16 cellular contexts compared by ENCODE assay signal in the genomic region with DNA sequence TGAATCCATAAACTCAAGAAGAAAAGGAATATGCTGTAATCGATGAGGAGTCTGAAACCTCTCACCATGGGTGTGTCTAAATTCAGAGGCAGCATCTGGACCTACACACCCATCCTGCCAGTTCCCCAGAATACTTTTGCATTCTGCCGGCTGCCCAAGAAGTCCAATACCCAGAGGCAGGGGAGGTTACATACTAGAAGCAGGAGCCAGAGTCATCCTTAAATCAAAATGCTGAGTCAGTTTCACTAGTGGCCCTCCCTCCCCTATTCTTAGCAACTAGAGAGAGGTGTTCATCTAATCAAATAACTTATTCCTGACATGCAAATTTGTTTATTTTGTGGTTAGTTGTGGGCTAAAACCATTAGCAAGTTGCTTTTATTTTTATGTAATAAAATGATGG. TPM values are rescaled to one million over a fixed set of nuclear protein-coding genes. Genes with fewer than 3 reads are reported as not detected.
DNase-seq lines count a peak whose midpoint lies in the region; ATAC-seq and TF ChIP-seq lines count a peak whose summit lies in the region.
"Had no signal": no experiment of that assay in that cellular context is flagged by ENCODE, and none has a peak within 500 bp of the region (broad histone marks: within the 10 kb centered on the region; RNA-seq: fewer than 3 reads in every experiment).

No MANE protein-coding gene starts in this region.

- H3K27me3 ChIP-seq in heart left ventricle = peaks cover 0 to 7% (median 0%) of the 10 kb centered on the region in 9 donors
- H3K27me3 ChIP-seq in transverse colon = peaks cover 15% of the 10 kb centered on the region
- H3K27me3 ChIP-seq in lower lobe of right lung (ENCODE audit: low read depth) = peaks cover 19% of the 10 kb centered on the region
- H3K27me3 ChIP-seq: SJSA1 had no signal

- ATAC-seq in heart left ventricle (no peak), Right ventricle myocardium inferior (no peak), memory B cell (ENCODE audit: low read depth) (no peak), GM21515 (IDR thresholded peaks at IDR 0.05; ENCODE audit: unreplicated experiment) (no peak), lower lobe of right lung (no peak), HG03565 (IDR thresholded peaks at IDR 0.05; ENCODE audit: unreplicated experiment) (no peak)

- no peaks in the 10 kb centered on the region for H3K9me3 Mint-ChIP-seq in memory B cell
- H3K9me3 Mint-ChIP-seq: activated CD4-positive, alpha-beta memory T cell treated with anti-CD3 and anti-CD28 coated beads for 36 hours had no signal

- H3K9me3 ChIP-seq in heart left ventricle (no peaks in the 10 kb centered on the region), transverse colon (no peaks in the 10 kb centered on the region), lower lobe of right lung (no peaks in the 10 kb centered on the region)
- H3K9me3 ChIP-seq: MG63, prostate gland, SJSA1 had no signal

- peak overlapping the region; percentile 89 for H3K27ac Mint-ChIP-seq in memory B cell
- H3K27ac Mint-ChIP-seq: activated CD4-positive, alpha-beta memory T cell treated with anti-CD3 and anti-CD28 coated beads for 36 hours had no signal

- WGBS in heart left ventricle, 4 donors = 29 to 41% (median 37%) methylated on average over 2 of the region's 2 CpGs
- 42 to 100% methylated on average over 1 to 2 of the region's 2 CpGs for WGBS in transverse colon (ENCODE audit: low coverage in 1 of 2), 2 donors

- TF ChIP-seq EP300 in transverse colon (IDR thresholded peaks at IDR 0.05; ENCODE audit: low read depth) = no peak

- in situ Hi-C loops in transverse colon (cut with MboI; ENCODE audit: low pct_ligation_motif_present in 1 of 4, low pct_unique_long_range_greater_than_20kb in 1 of 4, low sequenced_read_pairs in 3 of 4) = loop anchor here in 3 of 4 donors (25.0 kb wide), 2 partner anchors 295 to 520 kb away; no protein-coding TSS in a partner anchor

- no peaks in the 10 kb centered on the region for H3K36me3 ChIP-seq in heart left ventricle
- H3K36me3 ChIP-seq in transverse colon = no peaks in the 10 kb centered on the region
- no peaks in the 10 kb centered on the region for H3K36me3 ChIP-seq in lower lobe of right lung
- H3K36me3 ChIP-seq: MG63, prostate gland had no signal

- no peaks in the 10 kb centered on the region for H3K27me3 Mint-ChIP-seq in memory B cell

- no peak for TF ChIP-seq POLR2A in heart left ventricle (IDR thresholded peaks at IDR 0.05)
- no peak for TF ChIP-seq POLR2A in transverse colon (IDR thresholded peaks at IDR 0.05)

- TF ChIP-seq CTCF in heart left ventricle (IDR thresholded peaks at IDR 0.05) (no peak), transverse colon (IDR thresholded peaks at IDR 0.05) (no peak), lower lobe of right lung (IDR thresholded peaks at IDR 0.05) (no peak)

- intact Hi-C loops in heart left ventricle (cut with DNase I) = loop anchor here in 4 of 10 donors (5.0 to 10.0 kb wide), 3 partner anchors 318 to 535 kb away; no protein-coding TSS in a partner anchor
- intact Hi-C loops in Right ventricle myocardium inferior (cut with DNase I) = loop anchor here (5.0 to 10.0 kb wide), 2 partner anchors 405 to 718 kb away; partner anchors contain the start of gene ITPR2
- intact Hi-C loops in transverse colon (cut with DNase I; ENCODE audit: low total_unique reads) = no loop called here
- intact Hi-C loops in lower lobe of right lung (cut with DNase I) = no loop called here

- H3K27ac ChIP-seq in heart left ventricle (peak overlapping the region in 10 of 12 donors; percentile 4 to 98 (median 48)), angular gyrus (ENCODE audit: low read depth, low read length) (peak overlapping the region; percentile 53), transverse colon (peak overlapping the region in 3 of 4 donors; percentile 21 to 94 (median 86)), lower lobe of right lung (no peak overlapping the region)
- H3K27ac ChIP-seq: HL-60, prostate gland, SJSA1 had no signal

- peaks cover 0 to 65% (median 41%) of the 10 kb centered on the region in 12 donors for H3K4me1 ChIP-seq in heart left ventricle
- H3K4me1 ChIP-seq in transverse colon = peaks cover 14 to 41% (median 18%) of the 10 kb centered on the region in 4 donors
- H3K4me1 ChIP-seq in lower lobe of right lung = peaks cover 36% of the 10 kb centered on the region
- H3K4me1 ChIP-seq: prostate gland had no signal

- peak overlapping the region; percentile 57 for H3K4me3 Mint-ChIP-seq in memory B cell
- H3K4me3 Mint-ChIP-seq: activated CD4-positive, alpha-beta memory T cell treated with anti-CD3 and anti-CD28 coated beads for 36 hours had no signal

- H3K4me3 ChIP-seq in heart left ventricle (no peak overlapping the region), transverse colon (no peak overlapping the region), lower lobe of right lung (no peak overlapping the region)
- H3K4me3 ChIP-seq: MG63, prostate gland, SJSA1 had no signal

- no peaks in the 10 kb centered on the region for H3K36me3 Mint-ChIP-seq in memory B cell
- H3K36me3 Mint-ChIP-seq: activated CD4-positive, alpha-beta memory T cell treated with anti-CD3 and anti-CD28 coated beads for 36 hours had no signal

- no peak for DNase-seq in heart left ventricle
- DNase-seq in Right ventricle myocardium inferior (ENCODE audit: missing footprints) = no peak
- no peak for DNase-seq in memory B cell (ENCODE audit: low spot score in 2 of 2)
- no peak for DNase-seq in transverse colon
- no peak for DNase-seq in lower lobe of right lung
- DNase-seq: activated CD4-positive, alpha-beta memory T cell treated with anti-CD3 and anti-CD28 coated beads for 36 hours; effector CD8-positive, alpha-beta T cell; HCEC 1CT; MG63; stimulated activated CD4-positive, alpha-beta T cell treated with anti-CD3 and anti-CD28 coated beads, Interleukin-2, amount 100 ng/mL, for 24 hours had no signal

- peaks cover 54% of the 10 kb centered on the region for H3K4me1 Mint-ChIP-seq in memory B cell

RNA-seq across cellular contexts. Expression of gene BHLHE41, which starts 8.0 kb away (rescaled TPM):
- 10 to 100 TPM in 7 of 9 donors, 1 to 10 TPM in 2; 8.3 to 66.0 (median 32.2) TPM for total RNA-seq in heart left ventricle
- polyA plus RNA-seq in heart left ventricle = 1 to 10 TPM; 6.8 to 8.8 TPM
- total RNA-seq in Right ventricle myocardium inferior = 34.5 TPM
- 10 to 100 TPM in 3 of 4 donors, not detected in 1; 12.2 to 22.8 (median 18.1) TPM for total RNA-seq in transverse colon
- total RNA-seq in lower lobe of right lung = 125 TPM
- total RNA-seq: activated CD4-positive, alpha-beta memory T cell treated with anti-CD3 and anti-CD28 coated beads for 36 hours had no signal
